1 cellular context compared by ENCODE assay signal in genomic region chr11:30991802-30992512, GRCh38.
TF ChIP-seq lines count a peak whose summit lies in the region.

No MANE protein-coding gene starts in this region.

TF ChIP-seq in GM23338, 12 proteins besides CTCF, POLR2A, EP300 and RAD21 (continued from another document):
- TF ChIP-seq ZNF462 (CRISPR knock-in tag; IDR thresholded peaks at IDR 0.05) (no peak), ZNF114 (CRISPR knock-in tag; IDR thresholded peaks at IDR 0.05) (no peak), NANOG (IDR thresholded peaks at IDR 0.05; ENCODE audit: borderline replicate concordance) (no peak), JUNB (IDR thresholded peaks at IDR 0.05; ENCODE audit: unreplicated experiment) (no peak), EZH2 (IDR thresholded peaks at IDR 0.05; ENCODE audit: low read depth, unreplicated experiment) (no peak), STAT1 (IDR thresholded peaks at IDR 0.05; ENCODE audit: unreplicated experiment) (no peak)
- TF ChIP-seq, protein P1, sequence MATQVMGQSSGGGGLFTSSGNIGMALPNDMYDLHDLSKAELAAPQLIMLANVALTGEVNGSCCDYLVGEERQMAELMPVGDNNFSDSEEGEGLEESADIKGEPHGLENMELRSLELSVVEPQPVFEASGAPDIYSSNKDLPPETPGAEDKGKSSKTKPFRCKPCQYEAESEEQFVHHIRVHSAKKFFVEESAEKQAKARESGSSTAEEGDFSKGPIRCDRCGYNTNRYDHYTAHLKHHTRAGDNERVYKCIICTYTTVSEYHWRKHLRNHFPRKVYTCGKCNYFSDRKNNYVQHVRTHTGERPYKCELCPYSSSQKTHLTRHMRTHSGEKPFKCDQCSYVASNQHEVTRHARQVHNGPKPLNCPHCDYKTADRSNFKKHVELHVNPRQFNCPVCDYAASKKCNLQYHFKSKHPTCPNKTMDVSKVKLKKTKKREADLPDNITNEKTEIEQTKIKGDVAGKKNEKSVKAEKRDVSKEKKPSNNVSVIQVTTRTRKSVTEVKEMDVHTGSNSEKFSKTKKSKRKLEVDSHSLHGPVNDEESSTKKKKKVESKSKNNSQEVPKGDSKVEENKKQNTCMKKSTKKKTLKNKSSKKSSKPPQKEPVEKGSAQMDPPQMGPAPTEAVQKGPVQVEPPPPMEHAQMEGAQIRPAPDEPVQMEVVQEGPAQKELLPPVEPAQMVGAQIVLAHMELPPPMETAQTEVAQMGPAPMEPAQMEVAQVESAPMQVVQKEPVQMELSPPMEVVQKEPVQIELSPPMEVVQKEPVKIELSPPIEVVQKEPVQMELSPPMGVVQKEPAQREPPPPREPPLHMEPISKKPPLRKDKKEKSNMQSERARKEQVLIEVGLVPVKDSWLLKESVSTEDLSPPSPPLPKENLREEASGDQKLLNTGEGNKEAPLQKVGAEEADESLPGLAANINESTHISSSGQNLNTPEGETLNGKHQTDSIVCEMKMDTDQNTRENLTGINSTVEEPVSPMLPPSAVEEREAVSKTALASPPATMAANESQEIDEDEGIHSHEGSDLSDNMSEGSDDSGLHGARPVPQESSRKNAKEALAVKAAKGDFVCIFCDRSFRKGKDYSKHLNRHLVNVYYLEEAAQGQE (IDR thresholded peaks at IDR 0.05; ENCODE audit: unreplicated experiment) = no peak
- TF ChIP-seq, protein P2, sequence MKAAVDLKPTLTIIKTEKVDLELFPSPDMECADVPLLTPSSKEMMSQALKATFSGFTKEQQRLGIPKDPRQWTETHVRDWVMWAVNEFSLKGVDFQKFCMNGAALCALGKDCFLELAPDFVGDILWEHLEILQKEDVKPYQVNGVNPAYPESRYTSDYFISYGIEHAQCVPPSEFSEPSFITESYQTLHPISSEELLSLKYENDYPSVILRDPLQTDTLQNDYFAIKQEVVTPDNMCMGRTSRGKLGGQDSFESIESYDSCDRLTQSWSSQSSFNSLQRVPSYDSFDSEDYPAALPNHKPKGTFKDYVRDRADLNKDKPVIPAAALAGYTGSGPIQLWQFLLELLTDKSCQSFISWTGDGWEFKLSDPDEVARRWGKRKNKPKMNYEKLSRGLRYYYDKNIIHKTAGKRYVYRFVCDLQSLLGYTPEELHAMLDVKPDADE (IDR thresholded peaks at IDR 0.05) = no peak
